8 cellular contexts compared by ENCODE assay signal in the genomic region with DNA sequence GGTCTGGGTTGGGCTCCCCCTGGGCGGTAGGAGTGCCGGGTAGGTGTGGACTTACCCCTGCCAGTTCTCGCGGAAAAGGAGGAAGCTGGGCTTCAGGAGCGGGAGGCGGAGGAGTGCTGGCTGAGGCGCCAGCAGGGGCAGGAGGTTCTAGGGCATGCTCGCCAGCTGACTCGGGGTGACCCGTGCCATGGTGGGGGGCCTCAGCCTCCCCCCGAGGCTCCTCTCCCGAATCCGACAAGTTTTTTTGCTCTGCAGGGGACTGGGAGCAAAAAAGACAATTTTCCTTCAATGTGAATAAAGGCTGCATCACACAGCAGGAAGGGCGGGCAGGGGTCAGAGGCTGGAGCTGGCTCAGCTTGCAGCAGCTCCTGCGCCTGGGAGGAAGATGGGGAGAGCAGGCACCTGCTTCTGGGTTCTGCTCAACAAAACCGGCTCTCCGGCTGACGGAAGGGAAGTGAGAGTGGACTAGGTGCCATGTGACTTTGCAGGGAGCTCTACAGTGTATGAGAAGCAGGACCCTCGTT.
DNase-seq lines count a peak whose midpoint lies in the region; ATAC-seq and TF ChIP-seq lines count a peak whose summit lies in the region.

No MANE protein-coding gene starts in this region.

- TF ChIP-seq CTCF in HEK293 (tag by site-specific recombination; IDR thresholded peaks at IDR 0.05), result no peak

- DNase-seq in caudate nucleus (lab: John Stamatoyannopoulos, UW) (peak in 8 of 61 donors; percentile 9 to 39 (median 22)), midbrain (lab: John Stamatoyannopoulos, UW) (peak; percentile 8), NCI-H526 (lab: John Stamatoyannopoulos, UW) (no peak)

- H3K9me3 ChIP-seq in BLaER1 (no peaks in the 10 kb centered on the region), HEK293 (ENCODE audit: control insufficient read depth, insufficient read depth, low read depth, low read length) (no peaks in the 10 kb centered on the region)

- H3K9ac ChIP-seq in BLaER1, result peak overlapping the region; percentile 55

- H3K27ac ChIP-seq in BLaER1 (peak overlapping the region; percentile 33; the same call in 1 of the 2 replicates), HEK293 (ENCODE audit: extremely low read depth, low read depth, low read length) (no peak overlapping the region), caudate nucleus (ENCODE audit: low read depth, low read length) (peak overlapping the region; percentile 78)

- POLR2A ChIA-PET in HEK293 (lab: Yijun Ruan, JAX), result no interaction called here

- H3K4me3 ChIP-seq in BLaER1, result peak overlapping the region; percentile 30
- H3K4me3 ChIP-seq in HEK293 (ENCODE audit: low read depth, low read length), result no peak overlapping the region

- CTCF ChIA-PET in HEK293 (lab: Yijun Ruan, JAX), result interaction anchor here (0.9 to 7.3 kb wide), 3 partner anchors 16 to 71 kb away, joined by 3 to 60 read pairs (median 3); no protein-coding TSS in a partner anchor

- H3K4me1 ChIP-seq in BLaER1 (peaks cover 100% of the 10 kb centered on the region), HEK293 (ENCODE audit: control insufficient read depth, insufficient read depth, low read length) (peaks cover 31% of the 10 kb centered on the region)

- H3K4me2 ChIP-seq in BLaER1, result peak overlapping the region; percentile 92

- H4K20me1 ChIP-seq in BLaER1, result peaks cover 100% of the 10 kb centered on the region

- ATAC-seq in HG03097 (IDR thresholded peaks at IDR 0.05; ENCODE audit: low FRiP score, unreplicated experiment), result no peak
- no peak for ATAC-seq in HG03460 (IDR thresholded peaks at IDR 0.05; ENCODE audit: unreplicated experiment)
- ATAC-seq in HG03571 (IDR thresholded peaks at IDR 0.05; ENCODE audit: unreplicated experiment), result no peak

- H3K36me3 ChIP-seq in BLaER1, result peaks cover 21% of the 10 kb centered on the region
- peaks cover 0 to 22% of the 10 kb centered on the region in 2 experiments; a peak in 2 of 3 replicates for H3K36me3 ChIP-seq in HEK293 (ENCODE audit: control insufficient read depth in 2 of 2, insufficient read depth in 1 of 2, low read length in 2 of 2)

- H3K27me3 ChIP-seq in BLaER1, result no peaks in the 10 kb centered on the region

TF ChIP-seq in HEK293, 187 proteins besides CTCF, POLR2A, EP300 and RAD21:
- TF ChIP-seq ZBTB1 (tag by site-specific recombination; IDR thresholded peaks at IDR 0.05), result no peak
- TF ChIP-seq KLF7 (tag by site-specific recombination; IDR thresholded peaks at IDR 0.05; ENCODE audit: borderline replicate concordance), result no peak
- TF ChIP-seq ZNF423 (tag by site-specific recombination; IDR thresholded peaks at IDR 0.05), result no peak
- TF ChIP-seq ZSCAN23 (tag by site-specific recombination; IDR thresholded peaks at IDR 0.05), result no peak
- TF ChIP-seq, protein P1, sequence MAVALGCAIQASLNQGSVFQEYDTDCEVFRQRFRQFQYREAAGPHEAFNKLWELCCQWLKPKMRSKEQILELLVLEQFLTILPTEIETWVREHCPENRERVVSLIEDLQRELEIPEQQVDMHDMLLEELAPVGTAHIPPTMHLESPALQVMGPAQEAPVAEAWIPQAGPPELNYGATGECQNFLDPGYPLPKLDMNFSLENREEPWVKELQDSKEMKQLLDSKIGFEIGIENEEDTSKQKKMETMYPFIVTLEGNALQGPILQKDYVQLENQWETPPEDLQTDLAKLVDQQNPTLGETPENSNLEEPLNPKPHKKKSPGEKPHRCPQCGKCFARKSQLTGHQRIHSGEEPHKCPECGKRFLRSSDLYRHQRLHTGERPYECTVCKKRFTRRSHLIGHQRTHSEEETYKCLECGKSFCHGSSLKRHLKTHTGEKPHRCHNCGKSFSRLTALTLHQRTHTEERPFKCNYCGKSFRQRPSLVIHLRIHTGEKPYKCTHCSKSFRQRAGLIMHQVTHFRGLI (tag by site-specific recombination; IDR thresholded peaks at IDR 0.05), result 0 out of 2 replicates have a peak, but pooled peaks have one; percentile 29
- TF ChIP-seq ZIC2 (tag by site-specific recombination; IDR thresholded peaks at IDR 0.05), result peak; percentile 30; the same call in 1 of the 2 replicates
TF ChIP-seq in HEK293: peak in this region for 2.
